In genomic region chrX:44785652-44786051, GRCh38 we compare ENCODE assay signal across 20 cellular contexts. TPM values are rescaled to one million over a fixed set of nuclear protein-coding genes. Genes with fewer than 3 reads are reported as not detected.
DNase-seq lines count a peak whose midpoint lies in the region; TF ChIP-seq lines count a peak whose summit lies in the region.
"Had no signal": no experiment of that assay in that cellular context is flagged by ENCODE, and none has a peak within 500 bp of the region (broad histone marks: within the 10 kb centered on the region; RNA-seq: fewer than 3 reads in every experiment).

No MANE protein-coding gene starts in this region.

- no peaks in the 10 kb centered on the region for H3K27me3 ChIP-seq in left ventricle myocardium inferior (ENCODE audit: low read depth)

- DNase-seq in AG20443 (ENCODE audit: low spot score) (peak; percentile 71), LHCN-M2 (ENCODE audit: low read depth) (peak; percentile 69), astrocyte of the hippocampus (ENCODE audit: low read depth, low spot score) (peak; percentile 36), glomerular visceral epithelial cell (ENCODE audit: extremely low spot score) (peak; percentile 48), NCI-H2196 treated with DMSO at 0.1 percent for 48 hours (lab: John Stamatoyannopoulos, UW; ENCODE audit: unreplicated experiment) (no peak), left ventricle myocardium inferior (no peak), T-helper 2 cell (no peak), NCI-H2171 (lab: John Stamatoyannopoulos, UW) (no peak)
- DNase-seq: activated CD4-positive, CD25-positive, alpha-beta regulatory T cell; C1 segment of cervical spinal cord; naive thymus-derived CD8-positive, alpha-beta T cell; NCI-H1417 treated with DMSO at 0.1 percent for 48 hours; NCI-H446; SW 1271 had no signal

- no peak for TF ChIP-seq CTCF in left ventricle myocardium inferior (IDR thresholded peaks at IDR 0.05; ENCODE audit: borderline replicate concordance)

- no peak overlapping the region for H3K27ac ChIP-seq in left ventricle myocardium inferior (replicated peaks)

- intact Hi-C loops in left ventricle myocardium inferior (cut with micrococcal nuclease): no loop called here

- no peaks in the 10 kb centered on the region for H3K9me3 ChIP-seq in left ventricle myocardium inferior (replicated peaks)

- H3K4me1 ChIP-seq in left ventricle myocardium inferior: no peaks in the 10 kb centered on the region

- no peak overlapping the region for H3K4me3 ChIP-seq in left ventricle myocardium inferior

- no peaks in the 10 kb centered on the region for H3K36me3 ChIP-seq in left ventricle myocardium inferior

RNA-seq across cellular contexts. Expression of gene DUSP21, which starts 58.2 kb away (rescaled TPM):
- total RNA-seq in LHCN-M2 (2014; rRNA removed) (not detected in 2 replicates), left ventricle myocardium inferior (not detected)
- not detected for polyA plus RNA-seq in LHCN-M2 (2012)
- total RNA-seq: activated naive CD4-positive, alpha-beta T cell treated with anti-CD3 and anti-CD28 coated beads, Interleukin-2, amount 50 U/mL, for 72 hours; endothelial cell of umbilical vein; lower leg skin; naive thymus-derived CD8-positive, alpha-beta T cell; pulmonary artery endothelial cell; temporal lobe had no signal
- polyA plus RNA-seq: endothelial cell of umbilical vein; IgD-negative memory B cell; naive thymus-derived CD8-positive, alpha-beta T cell had no signal

Comparison
In these comparisons a context has a peak if more than half of its experiments do, and no peak if none do; other contexts are left out.
1. DNase-seq: peak in AG20443 (single experiment), LHCN-M2 (single experiment), astrocyte of the hippocampus (single experiment) and glomerular visceral epithelial cell (single experiment); none in NCI-H2196 treated with DMSO at 0.1 percent for 48 hours (single experiment), left ventricle myocardium inferior (single experiment), T-helper 2 cell (0 of 5) and NCI-H2171 (single experiment).